In genomic region chr20:36726168-36726567, GRCh38 we compare ENCODE assay signal across 13 cellular contexts.
"Had no signal": no experiment of that assay in that cellular context is flagged by ENCODE, and none has a peak within 500 bp of the region (broad histone marks: within the 10 kb centered on the region; RNA-seq: fewer than 3 reads in every experiment).

No MANE protein-coding gene starts in this region.

- ATAC-seq: activated CD4-positive, CD25-positive, alpha-beta regulatory T cell treated with anti-CD3 and anti-CD28 coated beads, Interleukin-2, amount 50 U/mL, for 24 hours; activated CD8-positive, alpha-beta memory T cell treated with anti-CD3 and anti-CD28 coated beads, Interleukin-2, amount 10 ng/mL, durations not matched to agents 7 days and 5 days; activated naive CD4-positive, alpha-beta T cell treated with anti-CD3 and anti-CD28 coated beads, Interleukin-2, amount 50 U/mL, for 72 hours; naive thymus-derived CD8-positive, alpha-beta T cell; right lobe of liver; stimulated activated effector memory CD8-positive, alpha-beta T cell treated with anti-CD3 and anti-CD28 coated beads, Interleukin-12 subunit alpha, Interleukin-12 subunit beta, amount 100 ng/mL, for 72 hours had no signal

- H3K27me3 ChIP-seq: right lobe of liver, tibial artery, vagina had no signal

- H3K4me3 ChIP-seq: right lobe of liver, tibial artery, vagina had no signal

- H3K27me3 Mint-ChIP-seq: activated CD8-positive, alpha-beta memory T cell treated with anti-CD3 and anti-CD28 coated beads, Interleukin-2, amount 10 ng/mL, durations not matched to agents 7 days and 5 days; activated T-cell treated with anti-CD3 and anti-CD28 coated beads, Interleukin-2, amount 50 U/mL, for 24 hours; naive thymus-derived CD8-positive, alpha-beta T cell had no signal

- H3K27ac Mint-ChIP-seq: activated CD8-positive, alpha-beta memory T cell treated with anti-CD3 and anti-CD28 coated beads, Interleukin-2, amount 10 ng/mL, durations not matched to agents 7 days and 5 days; activated T-cell treated with anti-CD3 and anti-CD28 coated beads, Interleukin-2, amount 50 U/mL, for 24 hours; stimulated activated effector memory CD8-positive, alpha-beta T cell treated with anti-CD3 and anti-CD28 coated beads, Interleukin-12 subunit alpha, Interleukin-12 subunit beta, amount 100 ng/mL, for 72 hours had no signal

- H3K4me1 ChIP-seq: right lobe of liver, tibial artery, vagina had no signal

- DNase-seq: activated CD4-positive, alpha-beta T cell treated with anti-CD3 and anti-CD28 coated beads, Interleukin-2, amount 50 U/mL, for 4 hours; activated CD8-positive, alpha-beta memory T cell treated with anti-CD3 and anti-CD28 coated beads, Interleukin-2, amount 10 ng/mL, durations not matched to agents 7 days and 5 days; activated effector memory CD4-positive, alpha-beta T cell treated with Interleukin-2 at 50 U/mL for 16 hours; activated T-cell treated with anti-CD3 and anti-CD28 coated beads, Interleukin-2, amount 50 U/mL, for 24 hours; amygdala; naive thymus-derived CD8-positive, alpha-beta T cell; right lobe of liver; T-helper 2 cell; tibial artery had no signal

- H3K27ac ChIP-seq: right lobe of liver, tibial artery, vagina had no signal

- H3K4me3 Mint-ChIP-seq: activated CD8-positive, alpha-beta memory T cell treated with anti-CD3 and anti-CD28 coated beads, Interleukin-2, amount 10 ng/mL, durations not matched to agents 7 days and 5 days; activated T-cell treated with anti-CD3 and anti-CD28 coated beads, Interleukin-2, amount 50 U/mL, for 24 hours; naive thymus-derived CD8-positive, alpha-beta T cell; stimulated activated effector memory CD8-positive, alpha-beta T cell treated with anti-CD3 and anti-CD28 coated beads, Interleukin-12 subunit alpha, Interleukin-12 subunit beta, amount 100 ng/mL, for 72 hours had no signal

- H3K9me3 ChIP-seq: right lobe of liver, tibial artery, vagina had no signal

- H3K36me3 ChIP-seq: right lobe of liver had no signal

- H3K36me3 Mint-ChIP-seq: stimulated activated effector memory CD8-positive, alpha-beta T cell treated with anti-CD3 and anti-CD28 coated beads, Interleukin-12 subunit alpha, Interleukin-12 subunit beta, amount 100 ng/mL, for 72 hours had no signal
